Comparison of ENCODE assay signal across 1 cellular context in genomic region chr20:23637282-23638221, GRCh38.
TF ChIP-seq lines count a peak whose summit lies in the region.

CST3 (minus strand) TSS chr20:23637955; CDS start chr20:23637862, 93 bp downstream.

TF ChIP-seq in K562, 482 proteins besides CTCF, POLR2A, EP300 and RAD21 (continued from another document and continues in another):
- TF ChIP-seq RREB1 (CRISPR knock-in tag; IDR thresholded peaks at IDR 0.05): peak; percentile 63; the same call in 1 of the 2 replicates
- peak; percentile 61 for TF ChIP-seq SAP30 (IDR thresholded peaks at IDR 0.05; ENCODE audit: borderline replicate concordance, insufficient read depth, low read depth, low read length, poor library complexity, severe bottlenecking)
- TF ChIP-seq RBM22 (IDR thresholded peaks at IDR 0.05; ENCODE audit: low read depth, low read length, poor library complexity, severe bottlenecking): peak; percentile 76
- peak; percentile 68 for TF ChIP-seq ARID4B (CRISPR knock-in tag; IDR thresholded peaks at IDR 0.05)
- no peak for TF ChIP-seq FOXP1 (CRISPR knock-in tag; IDR thresholded peaks at IDR 0.05)
- TF ChIP-seq SMAD4 (CRISPR knock-in tag; conservative IDR thresholded peaks at IDR 0.05): peak; percentile 55
- TF ChIP-seq FIP1L1 (IDR thresholded peaks at IDR 0.05; ENCODE audit: low read depth, low read length, poor library complexity, severe bottlenecking): peak; percentile 42
- TF ChIP-seq SRSF1 (IDR thresholded peaks at IDR 0.05; ENCODE audit: low read depth, low read length): no peak
- no peak for TF ChIP-seq TEAD4 (IDR thresholded peaks at IDR 0.05; ENCODE audit: low read length)
- no peak for TF ChIP-seq TEAD4 (CRISPR knock-in tag; IDR thresholded peaks at IDR 0.05; ENCODE audit: borderline replicate concordance)
- no peak for TF ChIP-seq ZNF263 (CRISPR knock-in tag; IDR thresholded peaks at IDR 0.05; ENCODE audit: borderline replicate concordance)
- no peak for TF ChIP-seq MXI1 (IDR thresholded peaks at IDR 0.05; ENCODE audit: low read depth, low read length)
- no peak for TF ChIP-seq MIER1 (IDR thresholded peaks at IDR 0.05; ENCODE audit: low read depth)
- peak; percentile 75 for TF ChIP-seq PCBP1 (IDR thresholded peaks at IDR 0.05; ENCODE audit: low read depth, low read length, poor library complexity, severe bottlenecking)
- TF ChIP-seq REST (CRISPR knock-in tag; IDR thresholded peaks at IDR 0.05; ENCODE audit: low read depth): no peak
- peak; percentile 62 for TF ChIP-seq SUPT5H (IDR thresholded peaks at IDR 0.05)
- TF ChIP-seq TAF9B (IDR thresholded peaks at IDR 0.05; ENCODE audit: partially characterized antibody): no peak
- TF ChIP-seq ATF7 (IDR thresholded peaks at IDR 0.05): 0 out of 2 replicates have a peak, but pooled peaks have one; percentile 18
- peak; percentile 29; the same call in 1 of the 2 replicates for TF ChIP-seq PML (IDR thresholded peaks at IDR 0.05; ENCODE audit: low read length)
- TF ChIP-seq ZBTB9 (CRISPR knock-in tag; IDR thresholded peaks at IDR 0.05): 0 out of 2 replicates have a peak, but pooled peaks have one; percentile 47
- 0 out of 2 replicates have a peak, but pooled peaks have one; percentile 11 for TF ChIP-seq THAP12 (CRISPR knock-in tag; IDR thresholded peaks at IDR 0.05)
- TF ChIP-seq POLR2AphosphoS5 (IDR thresholded peaks at IDR 0.05; ENCODE audit: control insufficient read depth, insufficient read depth, low read depth, low read length): peak; percentile 41; the same call in 1 of the 2 replicates
- TF ChIP-seq CEBPZ (IDR thresholded peaks at IDR 0.05; ENCODE audit: borderline replicate concordance, low read depth, low read length): no peak
- 0 out of 2 replicates have a peak, but pooled peaks have one; percentile 28 for TF ChIP-seq AFF4 (CRISPR knock-in tag; IDR thresholded peaks at IDR 0.05)
- TF ChIP-seq CXXC5 (CRISPR knock-in tag; IDR thresholded peaks at IDR 0.05): peak; percentile 66
- no peak for TF ChIP-seq WHSC1 (IDR thresholded peaks at IDR 0.05; ENCODE audit: low read length)
- TF ChIP-seq NRF1 (conservative IDR thresholded peaks at IDR 0.05 in 1 of 2, IDR thresholded peaks at IDR 0.05 in 1 of 2): peak; percentile 70 to 71
- TF ChIP-seq ZNF217 (CRISPR knock-in tag; IDR thresholded peaks at IDR 0.05): no peak
